ENCODE assay signal across 34 cellular contexts in the genomic region with DNA sequence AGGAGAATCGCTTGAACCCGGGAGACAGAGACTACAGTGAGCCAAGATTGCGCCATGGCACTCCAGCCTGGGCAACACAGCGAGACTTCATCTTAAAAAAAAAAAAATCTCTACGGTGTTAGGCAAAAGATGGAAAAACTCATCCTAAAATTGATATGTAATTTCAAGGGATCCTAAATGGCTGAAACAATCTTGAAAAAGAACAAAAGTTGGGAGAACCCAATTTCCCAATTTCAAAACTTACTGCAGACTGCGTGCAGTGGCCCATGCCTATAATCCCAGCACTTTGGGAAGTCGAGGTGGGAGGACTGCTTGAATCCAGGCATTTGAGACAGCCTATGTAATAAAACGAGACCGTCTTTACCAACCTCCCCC.
"Had no signal": no experiment of that assay in that cellular context is flagged by ENCODE, and none has a peak within 500 bp of the region (broad histone marks: within the 10 kb centered on the region; RNA-seq: fewer than 3 reads in every experiment).

No MANE protein-coding gene starts in this region.

- H3K36me3 ChIP-seq: MG63 had no signal

- H3K27ac ChIP-seq: KMS-11 had no signal

- H3K9me3 ChIP-seq: MG63 had no signal

- DNase-seq: Karpas-422, Kasumi-1, MG63, MM.1S, MV-4-11, NCI-H1048, NCI-H1092, NCI-H1092 treated with DMSO at 0.1 percent for 48 hours, NCI-H1105, NCI-H1105 treated with DMSO at 0.1 percent for 48 hours, NCI-H1417, NCI-H1417 treated with DMSO at 0.1 percent for 48 hours, NCI-H1436, NCI-H1436 treated with DMSO at 0.1 percent for 48 hours, NCI-H146, NCI-H1694, NCI-H1694 treated with DMSO at 0.1 percent for 48 hours, NCI-H187, NCI-H187 treated with DMSO at 0.1 percent for 48 hours, NCI-H1930, NCI-H2029, NCI-H2029 treated with DMSO at 0.1 percent for 48 hours, NCI-H2081, NCI-H2081 treated with DMSO at 0.1 percent for 48 hours, NCI-H2107, NCI-H2171, NCI-H2171 treated with DMSO at 0.1 percent for 48 hours, NCI-H2227 treated with DMSO at 0.1 percent for 48 hours, NCI-H226, NCI-H345, NCI-H446, NCI-H446 treated with DMSO at 0.1 percent for 48 hours, NCI-H510A had no signal

- H3K27me3 ChIP-seq: MG63 had no signal

- H3K9ac ChIP-seq: KMS-11 had no signal

- H3K4me3 ChIP-seq: MG63 had no signal

- H3K4me2 ChIP-seq: KMS-11 had no signal
